Comparison of ENCODE assay signal across 27 cellular contexts in genomic region chr9:133767008-133767407, GRCh38. TPM values are rescaled to one million over a fixed set of nuclear protein-coding genes. Genes with fewer than 3 reads are reported as not detected.
"Had no signal": no experiment of that assay in that cellular context is flagged by ENCODE, and none has a peak within 500 bp of the region (broad histone marks: within the 10 kb centered on the region; RNA-seq: fewer than 3 reads in every experiment).

No MANE protein-coding gene starts in this region.

- DNase-seq: colonic mucosa; cortex of kidney; dermis blood vessel endothelial cell; effector CD4-positive, alpha-beta T cell; effector CD8-positive, alpha-beta T cell; effector memory CD4-positive, alpha-beta T cell; effector memory CD8-positive, alpha-beta T cell; endodermal cell; erythroblast; esophagus squamous epithelium; foreskin fibroblast; foreskin keratinocyte; foreskin melanocyte; gastrocnemius medialis; glutamatergic neuron had no signal

- H3K27me3 ChIP-seq: colonic mucosa, dorsolateral prefrontal cortex, esophagus muscularis mucosa, esophagus squamous epithelium, foreskin keratinocyte, gastrocnemius medialis, gastroesophageal sphincter, heart left ventricle, heart right ventricle had no signal

- ATAC-seq: effector memory CD8-positive, alpha-beta T cell; esophagus mucosa; foreskin keratinocyte; gastrocnemius medialis; gastroesophageal sphincter; heart left ventricle; heart right ventricle had no signal

- H3K27ac ChIP-seq: colonic mucosa, coronary artery, dorsolateral prefrontal cortex, epithelial cell of prostate, esophagus muscularis mucosa, esophagus squamous epithelium, foreskin keratinocyte, gastrocnemius medialis, gastroesophageal sphincter, heart left ventricle, heart right ventricle had no signal

- H3K9me3 ChIP-seq: colonic mucosa had no signal

- H3K4me3 ChIP-seq: colonic mucosa, coronary artery, dorsolateral prefrontal cortex, esophagus muscularis mucosa, esophagus squamous epithelium, gastrocnemius medialis, gastroesophageal sphincter, heart left ventricle, heart right ventricle had no signal

- FAIRE-seq: colon, endometrium, endothelial cell of umbilical vein, frontal cortex had no signal

- H3K4me1 ChIP-seq: colonic mucosa, esophagus muscularis mucosa, esophagus squamous epithelium, foreskin keratinocyte, gastrocnemius medialis, gastroesophageal sphincter, heart left ventricle, heart right ventricle had no signal

- H3K36me3 ChIP-seq: gastrocnemius medialis had no signal

RNA-seq across cellular contexts. Expression of gene SARDH, which starts 28.9 kb away (rescaled TPM):
- total RNA-seq: foreskin keratinocyte had no signal
